10 cellular contexts compared by ENCODE assay signal in genomic region chr4:76704133-76704881, GRCh38.
DNase-seq lines count a peak whose midpoint lies in the region; ATAC-seq and TF ChIP-seq lines count a peak whose summit lies in the region.
"Had no signal": no experiment of that assay in that cellular context is flagged by ENCODE, and none has a peak within 500 bp of the region (broad histone marks: within the 10 kb centered on the region; RNA-seq: fewer than 3 reads in every experiment).

No MANE protein-coding gene starts in this region.

- H3K9ac ChIP-seq in HCT116 (ENCODE audit: low read length), result peak overlapping the region; percentile 34

- 20 to 48% (median 35%) methylated on average over 3 of the region's 3 CpGs for WGBS in heart left ventricle, 4 donors
- WGBS in prostate gland, result 18% methylated on average over 3 of the region's 3 CpGs

- H3K9me3 ChIP-seq in HCT116 (ENCODE audit: control insufficient read depth in 1 of 2, insufficient read depth in 1 of 2, low read depth in 1 of 2, low read length in 2 of 2) (no peaks in the 10 kb centered on the region), heart left ventricle (no peaks in the 10 kb centered on the region), prostate gland (no peaks in the 10 kb centered on the region)

- TF ChIP-seq POLR2A in HCT116 (IDR thresholded peaks at IDR 0.05; ENCODE audit: borderline replicate concordance, extremely low read depth, insufficient read depth, insufficient read length) (no peak), heart left ventricle (IDR thresholded peaks at IDR 0.05) (no peak), prostate gland (IDR thresholded peaks at IDR 0.05) (no peak)

- no peaks in the 10 kb centered on the region for H3K27me3 Mint-ChIP-seq in WTC11 (ENCODE audit: low read depth)

- peaks cover 89% of the 10 kb centered on the region for H3K4me1 Mint-ChIP-seq in WTC11
- H3K4me1 Mint-ChIP-seq: T-cell had no signal

- no peaks in the 10 kb centered on the region for H3K9me3 Mint-ChIP-seq in WTC11
- H3K9me3 Mint-ChIP-seq: T-cell had no signal

- intact Hi-C loops in HCT116 (cut with micrococcal nuclease) (no loop called here), heart left ventricle (cut with DNase I) (no loop called here), prostate gland (cut with DNase I) (no loop called here)

- peak overlapping the region in 1 of 2 experiments; percentile 38; a peak in 2 of 4 replicates for H3K4me3 ChIP-seq in HCT116 (replicated peaks in 1 of 2; ENCODE audit: low read depth in 1 of 2, low read length in 2 of 2)
- H3K4me3 ChIP-seq in heart left ventricle, result no peak overlapping the region
- no peak overlapping the region for H3K4me3 ChIP-seq in prostate gland

- peak; percentile 68 for DNase-seq in HCT116 (ENCODE audit: low read depth, low spot score)
- no peak for DNase-seq in WTC11 (ENCODE audit: low spot score)
- DNase-seq in heart left ventricle, result no peak
- peak; percentile 55 for DNase-seq in prostate gland (ENCODE audit: low spot score)
- DNase-seq in GDM1 (lab: John Stamatoyannopoulos, UW), result no peak
- DNase-seq in GM20000 (ENCODE audit: low spot score), result no peak
- DNase-seq: T-cell had no signal

- H3K4me3 Mint-ChIP-seq in WTC11, result peak overlapping the region; percentile 33
- H3K4me3 Mint-ChIP-seq: activated naive CD8-positive, alpha-beta T cell; T-cell had no signal

- H3K27ac Mint-ChIP-seq in WTC11, result peak overlapping the region; percentile 95
- H3K27ac Mint-ChIP-seq: activated naive CD8-positive, alpha-beta T cell; T-cell had no signal

- peak; percentile 84 for ATAC-seq in HCT116
- peak; percentile 73 for ATAC-seq in WTC11
- peak; percentile 53 to 74 (median 65) for ATAC-seq in heart left ventricle
- no peak for ATAC-seq in HG03025 (IDR thresholded peaks at IDR 0.05; ENCODE audit: low FRiP score, unreplicated experiment)
- no peak for ATAC-seq in GM19395 (IDR thresholded peaks at IDR 0.05; ENCODE audit: unreplicated experiment)
- ATAC-seq: T-cell had no signal

- TF ChIP-seq CTCF in HCT116 (IDR thresholded peaks at IDR 0.05 in 2 of 3, conservative IDR thresholded peaks at IDR 0.05 in 1 of 3; ENCODE audit: borderline replicate concordance in 1 of 3, insufficient read depth in 1 of 3, low read depth in 2 of 3, low read length in 2 of 3) (no peak), WTC11 (IDR thresholded peaks at IDR 0.05) (no peak), heart left ventricle (IDR thresholded peaks at IDR 0.05) (no peak), prostate gland (IDR thresholded peaks at IDR 0.05) (no peak), GM20000 (IDR thresholded peaks at IDR 0.05; ENCODE audit: extremely low read depth, missing control alignments) (no peak)

- TSS peak; percentile 49 for BruUV-seq in HCT116 (replicated peaks; lab: Mats Ljungman, UMichigan)

- no peak for TF ChIP-seq RAD21 in HCT116 (IDR thresholded peaks at IDR 0.05; ENCODE audit: low read depth)

- H3K79me2 ChIP-seq in HCT116 (ENCODE audit: insufficient read depth, low read length), result peaks cover 53% of the 10 kb centered on the region

- H3K4me2 ChIP-seq in HCT116 (ENCODE audit: low read length), result peak overlapping the region; percentile 69

- H2AFZ ChIP-seq in HCT116 (ENCODE audit: low read depth, low read length, poor library complexity, severe bottlenecking), result no peak overlapping the region

- POLR2A ChIA-PET in HCT116 (lab: Charles Lee), result interaction anchor here (0.6 kb wide), 1 partner anchor 217 kb away, joined by 3 read pairs; no protein-coding TSS in a partner anchor
- POLR2A ChIA-PET in WTC11 (lab: Charles Lee), result no interaction called here

- H3K27ac ChIP-seq in HCT116 (ENCODE audit: low read depth, low read length) (peak overlapping the region; percentile 86), heart left ventricle (peak overlapping the region in 10 of 12 donors; percentile 14 to 73 (median 43)), prostate gland (peak overlapping the region; percentile 59 to 86)

- RAD21 ChIA-PET in HCT116 (lab: Charles Lee; ENCODE audit: low non-redundant PET in 1 of 2, low total read pairs in 2 of 2, uncharacterized antibody in 2 of 2, unreplicated experiment in 2 of 2), result no interaction called here

- H3K4me1 ChIP-seq in HCT116 (ENCODE audit: control insufficient read depth in 1 of 2, insufficient read depth in 2 of 2, low read length in 2 of 2) (peaks cover 39 to 53% of the 10 kb centered on the region in 2 experiments), heart left ventricle (peaks cover 0 to 33% (median 21%) of the 10 kb centered on the region in 12 donors), prostate gland (replicated peaks) (peaks cover 30% of the 10 kb centered on the region)

- no peaks in the 10 kb centered on the region for H3K9me2 ChIP-seq in HCT116 (ENCODE audit: insufficient read depth)

- CTCF ChIA-PET in HCT116 (lab: Charles Lee) (no interaction called here), WTC11 (lab: Charles Lee) (interaction anchor here (0.6 to 1.4 kb wide), 2 partner anchors 29 to 54 kb away, joined by 3 to 4 read pairs; no protein-coding TSS in a partner anchor)

- H3K27me3 ChIP-seq in HCT116 (ENCODE audit: insufficient read depth, low read length), result no peaks in the 10 kb centered on the region
- no peaks in the 10 kb centered on the region for H3K27me3 ChIP-seq in heart left ventricle
- no peaks in the 10 kb centered on the region for H3K27me3 ChIP-seq in prostate gland (replicated peaks; ENCODE audit: insufficient read depth)

- H3K36me3 ChIP-seq in HCT116 (ENCODE audit: control insufficient read depth in 1 of 2, insufficient read depth in 2 of 2, low read length in 2 of 2) (no peaks in the 10 kb centered on the region; a peak in 1 of 4 replicates), heart left ventricle (no peaks in the 10 kb centered on the region), prostate gland (no peaks in the 10 kb centered on the region)

- no peaks in the 10 kb centered on the region for H4K20me1 ChIP-seq in HCT116 (ENCODE audit: insufficient read depth)

- H3K36me3 Mint-ChIP-seq in WTC11, result peaks cover 3% of the 10 kb centered on the region; the same call in 1 of the 2 replicates
- H3K36me3 Mint-ChIP-seq: T-cell had no signal

TF ChIP-seq in HCT116, 20 proteins besides CTCF, POLR2A, EP300 and RAD21 (continues in another document):
- TF ChIP-seq JUND (IDR thresholded peaks at IDR 0.05), result peak; percentile 84
- TF ChIP-seq ELF1 (IDR thresholded peaks at IDR 0.05; ENCODE audit: borderline replicate concordance, low read depth), result no peak; the same call in 1 of the 2 replicates
- no peak for TF ChIP-seq TCF7L2 (IDR thresholded peaks at IDR 0.05; ENCODE audit: borderline replicate concordance, extremely low read depth, insufficient read depth, insufficient read length)
- TF ChIP-seq YY1 (IDR thresholded peaks at IDR 0.05; ENCODE audit: extremely low read depth, insufficient replicate concordance, low read depth, low read length), result no peak
- TF ChIP-seq ATF3 (IDR thresholded peaks at IDR 0.05), result no peak
- no peak for TF ChIP-seq EGR1 (IDR thresholded peaks at IDR 0.05; ENCODE audit: low read depth)
- peak; percentile 82 for TF ChIP-seq FOSL1 (IDR thresholded peaks at IDR 0.05; ENCODE audit: low read depth)
- no peak; the same call in 1 of the 2 replicates for TF ChIP-seq SRF (IDR thresholded peaks at IDR 0.05; ENCODE audit: low read depth)
- no peak for TF ChIP-seq EZH2phosphoT487 (IDR thresholded peaks at IDR 0.05; ENCODE audit: borderline replicate concordance)
- peak; percentile 49; the same call in 1 of the 2 replicates for TF ChIP-seq MAX (IDR thresholded peaks at IDR 0.05)
- TF ChIP-seq CEBPB (IDR thresholded peaks at IDR 0.05; ENCODE audit: low read depth), result peak; percentile 18; the same call in 1 of the 2 replicates

TF ChIP-seq in WTC11, 78 proteins besides CTCF, POLR2A, EP300 and RAD21 (continues in another document):
- no peak for TF ChIP-seq MAX (CRISPR knock-in tag; IDR thresholded peaks at IDR 0.05)
- no peak for TF ChIP-seq E2F5 (CRISPR knock-in tag; IDR thresholded peaks at IDR 0.05)
- no peak for TF ChIP-seq JAZF1 (CRISPR knock-in tag; IDR thresholded peaks at IDR 0.05)
- TF ChIP-seq NFE2L1 (CRISPR knock-in tag; IDR thresholded peaks at IDR 0.05), result no peak
- TF ChIP-seq GTF2I (CRISPR knock-in tag; conservative IDR thresholded peaks at IDR 0.05), result no peak
- no peak for TF ChIP-seq SMAD4 (CRISPR knock-in tag; IDR thresholded peaks at IDR 0.05)
- TF ChIP-seq ATF3 (CRISPR knock-in tag; conservative IDR thresholded peaks at IDR 0.05), result no peak
- TF ChIP-seq PREB (CRISPR knock-in tag; IDR thresholded peaks at IDR 0.05; ENCODE audit: borderline replicate concordance), result no peak

Comparison
In these comparisons a context has a peak if more than half of its experiments do, and no peak if none do; other contexts are left out.
1. ATAC-seq: peak in HCT116 (single experiment), WTC11 (single experiment) and heart left ventricle (4 of 4); none in HG03025 (single experiment) and GM19395 (single experiment).
2. DNase-seq: peak in HCT116 (single experiment) and prostate gland (single experiment); none in WTC11 (single experiment), heart left ventricle (0 of 5), GDM1 (single experiment) and GM20000 (single experiment).
3. Of the 4 proteins assayed by ChIP-seq in both WTC11 and HCT116: peak only in WTC11: none; only in HCT116: MAX and SP1; in both: none; in neither: 2.
4. Peak in every context shown above with its lines, with median percentiles within 50 percentile points of each other: H3K27ac ChIP-seq.